ENCODE assay signal across 3 cellular contexts in the genomic region with DNA sequence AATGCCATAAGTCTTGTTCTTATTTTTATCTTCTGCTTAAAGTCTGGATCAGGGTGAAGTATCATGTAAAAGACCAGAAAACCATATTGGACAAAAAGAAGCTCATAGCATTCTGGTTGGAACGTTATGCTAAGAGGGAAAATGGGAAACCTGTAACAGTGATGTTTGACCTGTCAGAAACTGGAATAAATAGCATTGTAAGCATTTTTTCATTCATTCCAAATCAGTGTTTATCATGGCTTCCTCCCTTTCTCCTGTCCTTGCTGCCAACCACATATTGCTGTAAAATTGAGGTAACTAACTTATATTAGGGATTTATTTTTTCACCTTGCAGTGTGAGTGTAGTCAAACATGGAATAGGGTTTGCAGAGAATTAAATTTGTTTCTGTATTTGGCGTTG.
TF ChIP-seq lines count a peak whose summit lies in the region.

No MANE protein-coding gene starts in this region.

TF ChIP-seq in HepG2, 621 proteins besides CTCF, POLR2A, EP300 and RAD21:
- TF ChIP-seq KMT2B (CRISPR knock-in tag; IDR thresholded peaks at IDR 0.05), result no peak
- TF ChIP-seq MAFK (conservative IDR thresholded peaks at IDR 0.05 in 1 of 2, IDR thresholded peaks at IDR 0.05 in 1 of 2; ENCODE audit: low read length in 2 of 2), result peak; percentile 44 to 72; a peak in 3 of 4 replicates
- peak; percentile 53 for TF ChIP-seq MAFF (IDR thresholded peaks at IDR 0.05; ENCODE audit: low read depth, low read length)
- TF ChIP-seq, protein P1, sequence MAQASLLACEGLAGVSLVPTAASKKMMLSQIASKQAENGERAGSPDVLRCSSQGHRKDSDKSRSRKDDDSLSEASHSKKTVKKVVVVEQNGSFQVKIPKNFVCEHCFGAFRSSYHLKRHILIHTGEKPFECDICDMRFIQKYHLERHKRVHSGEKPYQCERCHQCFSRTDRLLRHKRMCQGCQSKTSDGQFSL (CRISPR knock-in tag; IDR thresholded peaks at IDR 0.05), result no peak

TF ChIP-seq in IMR-90, 13 proteins besides CTCF, POLR2A, EP300 and RAD21:
- TF ChIP-seq MAFK (IDR thresholded peaks at IDR 0.05; ENCODE audit: low read depth, low read length) (peak; percentile 83), SMC3 (IDR thresholded peaks at IDR 0.05; ENCODE audit: low read depth, low read length) (no peak), NFE2L2 (IDR thresholded peaks at IDR 0.05; ENCODE audit: low read depth, low read length) (no peak)

TF ChIP-seq in K562, 482 proteins besides CTCF, POLR2A, EP300 and RAD21:
- TF ChIP-seq, protein P2, sequence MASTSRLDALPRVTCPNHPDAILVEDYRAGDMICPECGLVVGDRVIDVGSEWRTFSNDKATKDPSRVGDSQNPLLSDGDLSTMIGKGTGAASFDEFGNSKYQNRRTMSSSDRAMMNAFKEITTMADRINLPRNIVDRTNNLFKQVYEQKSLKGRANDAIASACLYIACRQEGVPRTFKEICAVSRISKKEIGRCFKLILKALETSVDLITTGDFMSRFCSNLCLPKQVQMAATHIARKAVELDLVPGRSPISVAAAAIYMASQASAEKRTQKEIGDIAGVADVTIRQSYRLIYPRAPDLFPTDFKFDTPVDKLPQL (IDR thresholded peaks at IDR 0.05; ENCODE audit: extremely low read depth, insufficient read length), result no peak
- TF ChIP-seq KAT8 (IDR thresholded peaks at IDR 0.05; ENCODE audit: low read depth), result no peak
- no peak for TF ChIP-seq ZFP30 (CRISPR knock-in tag; IDR thresholded peaks at IDR 0.05; ENCODE audit: borderline replicate concordance)
- TF ChIP-seq FOXM1 (IDR thresholded peaks at IDR 0.05; ENCODE audit: low read depth), result no peak
- TF ChIP-seq FOXM1 (CRISPR knock-in tag; IDR thresholded peaks at IDR 0.05; ENCODE audit: low read depth), result no peak
- TF ChIP-seq ZMIZ1 (IDR thresholded peaks at IDR 0.05; ENCODE audit: low read depth in 2 of 2, low read length in 2 of 2), result no peak
- TF ChIP-seq, protein P3, sequence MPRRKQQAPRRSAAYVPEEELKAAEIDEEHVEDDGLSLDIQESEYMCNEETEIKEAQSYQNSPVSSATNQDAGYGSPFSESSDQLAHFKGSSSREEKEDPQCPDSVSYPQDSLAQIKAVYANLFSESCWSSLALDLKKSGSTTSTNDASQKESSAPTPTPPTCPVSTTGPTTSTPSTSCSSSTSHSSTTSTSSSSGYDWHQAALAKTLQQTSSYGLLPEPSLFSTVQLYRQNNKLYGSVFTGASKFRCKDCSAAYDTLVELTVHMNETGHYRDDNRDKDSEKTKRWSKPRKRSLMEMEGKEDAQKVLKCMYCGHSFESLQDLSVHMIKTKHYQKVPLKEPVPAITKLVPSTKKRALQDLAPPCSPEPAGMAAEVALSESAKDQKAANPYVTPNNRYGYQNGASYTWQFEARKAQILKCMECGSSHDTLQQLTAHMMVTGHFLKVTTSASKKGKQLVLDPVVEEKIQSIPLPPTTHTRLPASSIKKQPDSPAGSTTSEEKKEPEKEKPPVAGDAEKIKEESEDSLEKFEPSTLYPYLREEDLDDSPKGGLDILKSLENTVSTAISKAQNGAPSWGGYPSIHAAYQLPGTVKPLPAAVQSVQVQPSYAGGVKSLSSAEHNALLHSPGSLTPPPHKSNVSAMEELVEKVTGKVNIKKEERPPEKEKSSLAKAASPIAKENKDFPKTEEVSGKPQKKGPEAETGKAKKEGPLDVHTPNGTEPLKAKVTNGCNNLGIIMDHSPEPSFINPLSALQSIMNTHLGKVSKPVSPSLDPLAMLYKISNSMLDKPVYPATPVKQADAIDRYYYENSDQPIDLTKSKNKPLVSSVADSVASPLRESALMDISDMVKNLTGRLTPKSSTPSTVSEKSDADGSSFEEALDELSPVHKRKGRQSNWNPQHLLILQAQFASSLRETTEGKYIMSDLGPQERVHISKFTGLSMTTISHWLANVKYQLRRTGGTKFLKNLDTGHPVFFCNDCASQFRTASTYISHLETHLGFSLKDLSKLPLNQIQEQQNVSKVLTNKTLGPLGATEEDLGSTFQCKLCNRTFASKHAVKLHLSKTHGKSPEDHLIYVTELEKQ (CRISPR knock-in tag; IDR thresholded peaks at IDR 0.05), result no peak
- no peak for TF ChIP-seq ZNF134 (CRISPR knock-in tag; conservative IDR thresholded peaks at IDR 0.05)
- no peak for TF ChIP-seq ZNF354B (CRISPR knock-in tag; IDR thresholded peaks at IDR 0.05)
- TF ChIP-seq, protein P4, sequence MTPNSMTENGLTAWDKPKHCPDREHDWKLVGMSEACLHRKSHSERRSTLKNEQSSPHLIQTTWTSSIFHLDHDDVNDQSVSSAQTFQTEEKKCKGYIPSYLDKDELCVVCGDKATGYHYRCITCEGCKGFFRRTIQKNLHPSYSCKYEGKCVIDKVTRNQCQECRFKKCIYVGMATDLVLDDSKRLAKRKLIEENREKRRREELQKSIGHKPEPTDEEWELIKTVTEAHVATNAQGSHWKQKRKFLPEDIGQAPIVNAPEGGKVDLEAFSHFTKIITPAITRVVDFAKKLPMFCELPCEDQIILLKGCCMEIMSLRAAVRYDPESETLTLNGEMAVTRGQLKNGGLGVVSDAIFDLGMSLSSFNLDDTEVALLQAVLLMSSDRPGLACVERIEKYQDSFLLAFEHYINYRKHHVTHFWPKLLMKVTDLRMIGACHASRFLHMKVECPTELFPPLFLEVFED (CRISPR knock-in tag; conservative IDR thresholded peaks at IDR 0.05), result no peak
- no peak for TF ChIP-seq ARID3A (IDR thresholded peaks at IDR 0.05; ENCODE audit: borderline replicate concordance, low read depth, low read length)
- TF ChIP-seq MAFK (IDR thresholded peaks at IDR 0.05; ENCODE audit: low read length), result peak; percentile 36; the same call in 1 of the 2 replicates
- TF ChIP-seq ZNF778 (CRISPR knock-in tag; IDR thresholded peaks at IDR 0.05), result no peak
- peak; percentile 65 for TF ChIP-seq ZNF316 (IDR thresholded peaks at IDR 0.05)
- no peak for TF ChIP-seq SOX6 (IDR thresholded peaks at IDR 0.05)
- 0 out of 2 replicates have a peak, but pooled peaks have one; percentile 26 for TF ChIP-seq MAFF (IDR thresholded peaks at IDR 0.05; ENCODE audit: low read length)
- no peak for TF ChIP-seq ESRRB (CRISPR knock-in tag; IDR thresholded peaks at IDR 0.05; ENCODE audit: borderline replicate concordance)
- TF ChIP-seq HDGF (IDR thresholded peaks at IDR 0.05), result no peak
- no peak for TF ChIP-seq CHD2 (IDR thresholded peaks at IDR 0.05; ENCODE audit: low read depth, low read length)
- no peak for TF ChIP-seq PHF21A (IDR thresholded peaks at IDR 0.05; ENCODE audit: borderline replicate concordance, low read depth)
- TF ChIP-seq BMI1 (IDR thresholded peaks at IDR 0.05; ENCODE audit: low read length), result no peak
- TF ChIP-seq GABPB2 (CRISPR knock-in tag; conservative IDR thresholded peaks at IDR 0.05), result no peak
- TF ChIP-seq, protein P5, sequence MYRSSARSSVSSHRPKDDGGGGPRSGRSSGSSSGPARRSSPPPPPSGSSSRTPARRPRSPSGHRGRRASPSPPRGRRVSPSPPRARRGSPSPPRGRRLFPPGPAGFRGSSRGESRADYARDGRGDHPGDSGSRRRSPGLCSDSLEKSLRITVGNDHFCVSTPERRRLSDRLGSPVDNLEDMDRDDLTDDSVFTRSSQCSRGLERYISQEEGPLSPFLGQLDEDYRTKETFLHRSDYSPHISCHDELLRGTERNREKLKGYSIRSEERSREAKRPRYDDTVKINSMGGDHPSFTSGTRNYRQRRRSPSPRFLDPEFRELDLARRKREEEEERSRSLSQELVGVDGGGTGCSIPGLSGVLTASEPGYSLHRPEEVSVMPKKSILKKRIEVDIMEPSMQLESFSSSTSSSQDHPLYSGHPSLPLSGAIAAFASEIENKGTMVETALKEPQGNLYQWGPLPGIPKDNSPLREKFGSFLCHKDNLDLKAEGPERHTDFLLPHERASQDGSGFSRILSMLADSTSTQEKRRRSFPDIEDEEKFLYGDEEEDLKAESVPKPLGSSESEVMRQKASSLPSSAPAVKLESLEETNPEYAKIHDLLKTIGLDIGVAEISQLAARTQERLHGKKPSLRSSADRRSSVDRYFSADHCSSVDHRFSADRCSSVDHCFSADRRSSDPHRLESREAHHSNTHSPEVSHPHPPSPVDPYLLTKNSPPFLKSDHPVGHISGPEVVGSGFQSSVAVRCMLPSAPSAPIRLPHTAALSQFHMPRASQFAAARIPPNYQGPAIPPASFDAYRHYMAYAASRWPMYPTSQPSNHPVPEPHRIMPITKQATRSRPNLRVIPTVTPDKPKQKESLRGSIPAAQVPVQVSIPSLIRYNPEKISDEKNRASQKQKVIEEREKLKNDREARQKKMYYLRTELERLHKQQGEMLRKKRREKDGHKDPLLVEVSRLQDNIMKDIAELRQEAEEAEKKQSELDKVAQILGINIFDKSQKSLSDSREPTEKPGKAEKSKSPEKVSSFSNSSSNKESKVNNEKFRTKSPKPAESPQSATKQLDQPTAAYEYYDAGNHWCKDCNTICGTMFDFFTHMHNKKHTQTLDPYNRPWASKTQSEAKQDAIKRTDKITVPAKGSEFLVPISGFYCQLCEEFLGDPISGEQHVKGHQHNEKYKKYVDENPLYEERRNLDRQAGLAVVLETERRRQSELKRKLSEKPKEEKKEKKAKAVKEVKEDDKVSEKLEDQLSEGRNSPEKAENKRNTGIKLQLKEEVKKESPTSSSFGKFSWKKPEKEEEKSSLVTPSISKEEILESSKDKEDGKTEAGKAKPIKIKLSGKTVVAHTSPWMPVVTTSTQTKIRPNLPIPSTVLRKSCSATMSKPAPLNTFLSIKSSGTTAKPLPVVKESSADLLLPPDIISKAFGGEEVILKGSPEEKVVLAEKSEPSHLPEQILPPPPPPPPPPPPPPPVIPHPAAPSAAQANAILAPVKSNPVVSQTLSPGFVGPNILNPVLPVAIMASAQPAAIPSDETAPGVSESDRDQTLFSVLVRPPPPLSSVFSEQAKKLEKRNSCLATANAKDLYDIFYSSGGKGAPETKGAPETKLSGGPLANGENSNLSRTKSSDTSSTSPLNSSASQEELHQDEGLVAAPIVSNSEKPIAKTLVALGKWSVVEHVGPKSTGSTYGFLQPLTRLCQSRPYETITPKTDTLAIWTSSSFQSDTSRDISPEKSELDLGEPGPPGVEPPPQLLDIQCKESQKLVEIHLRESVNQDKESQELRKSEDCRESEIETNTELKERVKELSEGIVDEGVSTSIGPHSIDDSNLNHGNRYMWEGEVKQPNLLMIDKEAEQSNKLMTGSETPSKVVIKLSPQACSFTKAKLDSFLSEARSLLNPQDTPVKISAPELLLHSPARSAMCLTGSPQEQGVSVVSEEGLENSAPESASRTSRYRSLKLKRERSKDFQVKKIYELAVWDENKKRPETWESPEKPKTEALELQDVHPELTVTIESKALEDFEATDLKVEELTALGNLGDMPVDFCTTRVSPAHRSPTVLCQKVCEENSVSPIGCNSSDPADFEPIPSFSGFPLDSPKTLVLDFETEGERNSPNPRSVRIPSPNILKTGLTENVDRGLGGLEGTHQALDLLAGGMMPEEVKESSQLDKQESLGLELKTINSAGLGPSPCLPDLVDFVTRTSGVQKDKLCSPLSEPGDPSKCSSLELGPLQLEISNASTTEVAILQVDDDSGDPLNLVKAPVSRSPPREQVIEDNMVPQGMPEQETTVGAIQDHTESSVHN (IDR thresholded peaks at IDR 0.05; ENCODE audit: borderline replicate concordance in 1 of 2, low read depth in 1 of 2), result no peak
- no peak for TF ChIP-seq ZC3H11A (IDR thresholded peaks at IDR 0.05; ENCODE audit: low read depth, low read length)
- TF ChIP-seq HDAC2 (IDR thresholded peaks at IDR 0.05), result no peak
- no peak for TF ChIP-seq PTTG1 (tag; IDR thresholded peaks at IDR 0.05; ENCODE audit: low read depth)
- TF ChIP-seq MAFG (tag; conservative IDR thresholded peaks at IDR 0.05), result 0 out of 2 replicates have a peak, but pooled peaks have one; percentile 22
- TF ChIP-seq PHF8 (IDR thresholded peaks at IDR 0.05; ENCODE audit: borderline replicate concordance, low read length), result no peak
TF ChIP-seq in K562: peak in this region for 4.
